Comparison of ENCODE assay signal across 15 cellular contexts in the genomic region with DNA sequence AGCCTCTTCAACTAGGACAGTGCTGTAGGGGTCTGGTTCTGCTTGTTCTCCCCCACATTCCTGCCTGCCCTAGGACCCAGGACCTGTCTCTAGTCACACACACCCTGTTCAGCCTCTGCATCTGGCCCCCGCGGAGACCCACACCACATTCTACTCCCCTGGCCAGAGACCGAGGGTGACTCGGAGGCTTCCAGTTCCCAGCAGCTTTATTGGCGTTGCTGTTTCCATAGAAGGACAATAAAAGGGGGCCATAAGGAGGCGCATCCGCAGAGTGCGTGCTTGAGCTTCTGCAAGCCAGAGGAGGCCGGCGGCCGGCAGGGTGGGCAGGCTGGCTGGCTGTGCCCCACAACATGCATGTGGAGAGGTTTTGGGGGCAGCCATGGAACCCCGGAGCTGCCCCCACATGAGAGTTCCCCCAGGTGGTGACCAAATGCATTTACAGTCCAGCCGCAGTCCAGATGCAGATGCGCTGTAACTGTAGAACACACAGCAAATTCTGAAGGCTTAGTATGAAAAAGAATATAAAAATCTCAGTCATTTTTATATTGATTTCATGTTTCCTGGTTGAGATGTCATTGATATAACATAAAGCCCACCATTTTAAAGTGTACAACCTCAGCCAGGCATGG.
"Had no signal": no experiment of that assay in that cellular context is flagged by ENCODE, and none has a peak within 500 bp of the region (broad histone marks: within the 10 kb centered on the region; RNA-seq: fewer than 3 reads in every experiment).

No MANE protein-coding gene starts in this region.

- H3K27me3 ChIP-seq: dorsolateral prefrontal cortex, gastroesophageal sphincter, left lung, ovary had no signal

- H3K9me3 ChIP-seq: left lung, ovary had no signal

- H3K27ac ChIP-seq: dorsolateral prefrontal cortex, gastroesophageal sphincter, heart right ventricle, left lung, ovary had no signal

- H3K4me3 ChIP-seq: dorsolateral prefrontal cortex, gastroesophageal sphincter, heart right ventricle, left lung, ovary had no signal

- H3K36me3 ChIP-seq: heart right ventricle, left lung, ovary had no signal

- DNase-seq: activated B cell treated with CpG ODN at 0.5 μM for 24 hours; activated CD4-positive, alpha-beta T cell treated with anti-CD3 and anti-CD28 coated beads for 48 hours; activated CD8-positive, alpha-beta T cell treated with anti-CD3 and anti-CD28 coated beads for 36 hours; activated gamma-delta T cell treated with Interleukin-2 at 50 U/mL for 16 hours; activated T-cell treated with anti-CD3 and anti-CD28 coated beads, Interleukin-2, amount 50 U/mL, for 4 hours; amniotic stem cell; dorsolateral prefrontal cortex; heart right ventricle; left lung; mammary epithelial cell; ovary; stimulated activated CD4-positive, alpha-beta T cell treated with anti-CD3 and anti-CD28 coated beads, Interleukin-12 subunit alpha, Interleukin-12 subunit beta, amount 100 ng/mL, for 4 hours; stimulated activated CD4-positive, alpha-beta T cell treated with anti-CD3 and anti-CD28 coated beads, Interleukin-2, amount 100 ng/mL, for 24 hours; T-helper 17 cell had no signal

- H3K4me1 ChIP-seq: gastroesophageal sphincter, heart right ventricle, left lung had no signal
